Comparison of ENCODE assay signal across 1 cellular context in genomic region chr15:95676500-95676899, GRCh38.
TF ChIP-seq lines count a peak whose summit lies in the region.

No MANE protein-coding gene starts in this region.

TF ChIP-seq in IMR-90, 13 proteins besides CTCF, POLR2A, EP300 and RAD21:
- TF ChIP-seq SMC3 (IDR thresholded peaks at IDR 0.05; ENCODE audit: low read depth, low read length) (no peak), FOS (IDR thresholded peaks at IDR 0.05; ENCODE audit: low read depth, low read length) (no peak), USF2 (IDR thresholded peaks at IDR 0.05; ENCODE audit: low read depth, low read length) (no peak), MXI1 (IDR thresholded peaks at IDR 0.05; ENCODE audit: borderline replicate concordance, low read depth, low read length) (no peak), BHLHE40 (IDR thresholded peaks at IDR 0.05; ENCODE audit: low read depth, low read length) (no peak), CEBPB (IDR thresholded peaks at IDR 0.05; ENCODE audit: low read depth, low read length) (no peak), NFE2L2 (IDR thresholded peaks at IDR 0.05; ENCODE audit: low read depth, low read length) (no peak), RFX5 (IDR thresholded peaks at IDR 0.05; ENCODE audit: low read depth, low read length) (no peak), MAZ (IDR thresholded peaks at IDR 0.05; ENCODE audit: borderline replicate concordance, low read depth, low read length) (no peak), MAFK (IDR thresholded peaks at IDR 0.05; ENCODE audit: low read depth, low read length) (no peak), RCOR1 (IDR thresholded peaks at IDR 0.05; ENCODE audit: insufficient replicate concordance, low read length) (no peak), CHD1 (IDR thresholded peaks at IDR 0.05; ENCODE audit: low read depth, low read length) (no peak)
